8 cellular contexts compared by ENCODE assay signal in the genomic region with DNA sequence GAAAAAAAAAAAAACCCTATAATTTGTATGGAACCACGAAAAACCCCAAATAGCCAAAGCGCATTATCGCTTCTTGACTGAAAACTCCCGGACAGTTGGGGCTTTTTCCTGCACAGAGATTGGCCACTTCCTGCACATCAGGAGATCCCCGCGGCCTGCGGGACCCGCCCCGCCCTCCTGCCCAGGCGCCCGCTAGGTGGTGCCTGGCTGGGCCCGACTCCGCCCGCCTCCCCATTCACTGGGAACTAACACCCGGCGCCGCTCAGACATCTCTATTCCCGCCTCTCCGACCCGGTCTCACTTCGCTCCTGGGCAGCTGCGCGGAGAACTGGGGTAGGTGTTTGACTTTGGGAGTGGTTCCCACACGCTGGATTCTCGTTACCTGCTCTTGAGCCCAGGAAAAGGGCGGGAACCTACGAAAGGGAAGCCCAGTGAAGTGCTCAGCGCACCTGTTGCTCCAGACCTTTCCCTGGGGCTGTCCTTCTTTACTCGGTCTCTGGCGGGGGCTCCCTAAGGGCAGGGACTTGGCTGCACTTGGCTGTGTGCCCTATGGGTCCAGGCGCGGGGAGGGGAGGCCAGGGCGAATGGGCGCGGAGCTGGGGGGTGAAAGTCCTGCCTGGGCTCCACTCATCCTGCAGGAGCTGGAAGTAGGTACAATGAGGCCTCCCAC. TPM values are rescaled to one million over a fixed set of nuclear protein-coding genes. Genes with fewer than 3 reads are reported as not detected.
A peak's percentile ranks its signal among the peaks of the same experiment; 100 is the strongest.
DNase-seq lines count a peak whose midpoint lies in the region; ATAC-seq, FAIRE-seq and TF ChIP-seq lines count a peak whose summit lies in the region.

A gene with protein sequence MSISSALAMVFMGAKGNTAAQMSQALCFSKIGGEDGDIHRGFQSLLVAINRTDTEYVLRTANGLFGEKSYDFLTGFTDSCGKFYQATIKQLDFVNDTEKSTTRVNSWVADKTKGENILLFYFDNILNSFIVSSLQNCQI (plus strand): TSS at position 234 of the 670 bp plus-strand sequence. CDS start 4,155 bp downstream, outside the sequence.

- H2AFZ ChIP-seq in HepG2 (ENCODE audit: low read length), result no peak within 1 kb of the TSS

- no peak for TF ChIP-seq POLR2A in HepG2 (IDR thresholded peaks at IDR 0.05; ENCODE audit: insufficient read depth in 1 of 2, low read depth in 2 of 2, low read length in 2 of 2)

- no peak for FAIRE-seq in HepG2 (lab: Jason Lieb, UNC)
- FAIRE-seq in D721Med (lab: Jason Lieb, UNC), result no peak

- H3K9me3 Mint-ChIP-seq in IgD-negative memory B cell, result no peaks in the 10 kb centered on the region

- WGBS in HepG2 (ENCODE audit: low lambda C conversion rate), result 22% methylated on average over 17 of the region's 35 CpGs

- H3K27me3 Mint-ChIP-seq in IgD-negative memory B cell, result peaks cover 5% of the 10 kb centered on the region

- DNase-seq in T-helper 2 cell, result peak in 4 of 5 experiments; percentile 40 to 55 (median 49)
- DNase-seq in central memory CD4-positive, alpha-beta T cell, result peak; percentile 44
- DNase-seq in HepG2 (ENCODE audit: low spot score), result no peak
- DNase-seq in stimulated activated CD8-positive, alpha-beta memory T cell treated with anti-CD3 and anti-CD28 coated beads, Interleukin-15, amount 100 ng/mL, for 48 hours (ENCODE audit: low read depth in 2 of 2), result peak; percentile 63 to 70
- no peak for DNase-seq in D721Med (ENCODE audit: insufficient read length, low spot score)

- H3K4me2 ChIP-seq in HepG2 (ENCODE audit: low read depth, low read length), result peak within 1 kb of the TSS; percentile 57

- no peaks in the 10 kb centered on the region for H3K79me2 ChIP-seq in HepG2 (ENCODE audit: insufficient read depth, low read length)

- no peaks in the 10 kb centered on the region for H4K20me1 ChIP-seq in HepG2 (ENCODE audit: insufficient read depth, low read length)

- no peaks in the 10 kb centered on the region for H3K27me3 ChIP-seq in HepG2 (ENCODE audit: control insufficient read depth in 1 of 2, insufficient read depth in 2 of 2, low read length in 2 of 2)

- peak within 1 kb of the TSS in 1 of 3 donors; percentile 13 for H3K27ac Mint-ChIP-seq in IgD-negative memory B cell

- POLR2A ChIA-PET in HepG2 (lab: Yijun Ruan, JAX), result no interaction called here

- in situ Hi-C loops in HepG2 (cut with HindIII; ENCODE audit: extremely low pct_ligation_motif_present, low pct_unique_long_range_greater_than_20kb), result no loop called here

- H3K9ac ChIP-seq in HepG2 (ENCODE audit: insufficient read depth, low read depth, low read length), result no peak within 1 kb of the TSS

- BruUV-seq in HepG2 (replicated peaks; lab: Mats Ljungman, UMichigan), result no TSS peak

- no peaks in the 10 kb centered on the region for H3K4me1 ChIP-seq in HepG2 (ENCODE audit: insufficient read depth, low read length)

- TF ChIP-seq RAD21 in HepG2 (CRISPR knock-in tag; IDR thresholded peaks at IDR 0.05), result no peak

- peaks cover 18 to 20% (median 19%) of the 10 kb centered on the region in 3 donors for H3K4me1 Mint-ChIP-seq in IgD-negative memory B cell

- H3K4me3 Mint-ChIP-seq in IgD-negative memory B cell, result peak within 1 kb of the TSS; percentile 72 to 96 (median 84)

- CTCF ChIA-PET in HepG2 (lab: Yijun Ruan, JAX; ENCODE audit: low intra/inter-chr PET ratio, low total read pairs), result interaction anchor here (1.1 kb wide), 1 partner anchor 45 kb away, joined by 5 read pairs; no protein-coding TSS in a partner anchor

- TF ChIP-seq EP300 in HepG2 (IDR thresholded peaks at IDR 0.05; ENCODE audit: low read depth in 2 of 2, low read length in 2 of 2), result no peak
- no peak for TF ChIP-seq EP300 in HepG2 (CRISPR knock-in tag; IDR thresholded peaks at IDR 0.05; ENCODE audit: borderline replicate concordance)

- no peaks in the 10 kb centered on the region for H3K36me3 ChIP-seq in HepG2 (replicated peaks in 1 of 2; ENCODE audit: control insufficient read depth in 1 of 2, insufficient read depth in 2 of 2, low read length in 2 of 2)

- no peaks in the 10 kb centered on the region for H3K9me3 ChIP-seq in HepG2 (ENCODE audit: low read length)

- H3K4me3 ChIP-seq in GM08714 (ENCODE audit: low read length), result peak within 1 kb of the TSS; percentile 55
- peak within 1 kb of the TSS in 1 of 3 experiments; percentile 48; a peak in 2 of 6 replicates for H3K4me3 ChIP-seq in HepG2 (replicated peaks in 1 of 3; ENCODE audit: insufficient read depth in 1 of 3, low read depth in 2 of 3, low read length in 3 of 3)

- ATAC-seq in GM21576 (IDR thresholded peaks at IDR 0.05; ENCODE audit: unreplicated experiment) (peak; percentile 94), HepG2 (peak; percentile 100)

- TF ChIP-seq CTCF in HepG2 (CRISPR knock-in tag; IDR thresholded peaks at IDR 0.05), result peak; percentile 61
- TF ChIP-seq CTCF in D721Med (IDR thresholded peaks at IDR 0.05; ENCODE audit: insufficient read depth, missing control alignments), result no peak

- intact Hi-C loops in HepG2 (cut with micrococcal nuclease; ENCODE audit: unreplicated experiment), result loop anchor here (1.0 kb wide), 1 partner anchor 30 kb away; no protein-coding TSS in a partner anchor

- no peak within 1 kb of the TSS for H3K27ac ChIP-seq in HepG2 (ENCODE audit: extremely low read length, insufficient read depth, low read length)

- no peaks in the 10 kb centered on the region for H3K36me3 Mint-ChIP-seq in IgD-negative memory B cell

TF ChIP-seq in HepG2, 621 proteins besides CTCF, POLR2A, EP300 and RAD21 (continues in another document):
- TF ChIP-seq ZNF136 (CRISPR knock-in tag; IDR thresholded peaks at IDR 0.05; ENCODE audit: low read depth) (no peak), STAG1 (CRISPR knock-in tag; IDR thresholded peaks at IDR 0.05) (0 out of 2 replicates have a peak, but pooled peaks have one; percentile 5), JARID2 (CRISPR knock-in tag; IDR thresholded peaks at IDR 0.05; ENCODE audit: insufficient replicate concordance) (no peak), RFXAP (CRISPR knock-in tag; IDR thresholded peaks at IDR 0.05; ENCODE audit: borderline replicate concordance) (no peak), TOPORS (CRISPR knock-in tag; IDR thresholded peaks at IDR 0.05) (no peak), NFATC3 (CRISPR knock-in tag; IDR thresholded peaks at IDR 0.05) (no peak), RELA (CRISPR knock-in tag; IDR thresholded peaks at IDR 0.05) (no peak), ZBTB1 (CRISPR knock-in tag; IDR thresholded peaks at IDR 0.05; ENCODE audit: borderline replicate concordance) (no peak), TEAD3 (CRISPR knock-in tag; optimal IDR thresholded peaks at IDR 0.05; ENCODE audit: borderline replicate concordance) (no peak)
- TF ChIP-seq, protein P1, sequence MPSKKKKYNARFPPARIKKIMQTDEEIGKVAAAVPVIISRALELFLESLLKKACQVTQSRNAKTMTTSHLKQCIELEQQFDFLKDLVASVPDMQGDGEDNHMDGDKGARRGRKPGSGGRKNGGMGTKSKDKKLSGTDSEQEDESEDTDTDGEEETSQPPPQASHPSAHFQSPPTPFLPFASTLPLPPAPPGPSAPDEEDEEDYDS (CRISPR knock-in tag; IDR thresholded peaks at IDR 0.05), result no peak
- TF ChIP-seq, protein P2, sequence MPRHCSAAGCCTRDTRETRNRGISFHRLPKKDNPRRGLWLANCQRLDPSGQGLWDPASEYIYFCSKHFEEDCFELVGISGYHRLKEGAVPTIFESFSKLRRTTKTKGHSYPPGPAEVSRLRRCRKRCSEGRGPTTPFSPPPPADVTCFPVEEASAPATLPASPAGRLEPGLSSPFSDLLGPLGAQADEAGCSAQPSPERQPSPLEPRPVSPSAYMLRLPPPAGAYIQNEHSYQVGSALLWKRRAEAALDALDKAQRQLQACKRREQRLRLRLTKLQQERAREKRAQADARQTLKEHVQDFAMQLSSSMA (CRISPR knock-in tag; IDR thresholded peaks at IDR 0.05), result no peak

RNA-seq across cellular contexts. Expression of the gene that starts here (rescaled TPM):
- not detected for polyA plus RNA-seq in IgD-negative memory B cell
- not detected in 2 replicates for total RNA-seq in HepG2 (2016; rRNA removed; fragmentation: Illumina TruSeq; extraction: Trizol)
- not detected in 2 replicates for total RNA-seq in HepG2 (2016; cell fraction: cytosol; rRNA removed; fragmentation: Illumina TruSeq; extraction: Trizol; ENCODE audit: low read depth)
- total RNA-seq in HepG2 (2016; cell fraction: insoluble cytoplasmic fraction; rRNA removed; fragmentation: Illumina TruSeq; extraction: Trizol), result not detected in 2 replicates
- not detected in 2 replicates for total RNA-seq in HepG2 (2016; cell fraction: membrane; rRNA removed; fragmentation: Illumina TruSeq; extraction: Trizol)
- total RNA-seq in HepG2 (2016; cell fraction: nucleus; rRNA removed; fragmentation: Illumina TruSeq; extraction: Trizol), result not detected in 2 replicates
- not detected in 2 replicates for polyA plus RNA-seq in HepG2 (2011; rRNA removed)
- polyA plus RNA-seq in HepG2 (2011; cell fraction: cytosol; rRNA removed), result not detected in 2 replicates
- polyA plus RNA-seq in HepG2 (2011; cell fraction: nucleus; rRNA removed), result not detected in 2 replicates
- not detected in 2 replicates for polyA plus RNA-seq in HepG2 (2012)
- not detected in 2 replicates for polyA plus RNA-seq in HepG2 (2016; cell fraction: cytosol; fragmentation: Illumina TruSeq; extraction: Trizol; ENCODE audit: low read depth)
- not detected in 2 replicates for polyA plus RNA-seq in HepG2 (2016; cell fraction: insoluble cytoplasmic fraction; fragmentation: Illumina TruSeq; extraction: Trizol; ENCODE audit: low read depth)
- not detected in 2 replicates for polyA plus RNA-seq in HepG2 (2016; cell fraction: membrane; fragmentation: Illumina TruSeq; extraction: Trizol; ENCODE audit: low read depth)
- not detected in 2 replicates for polyA plus RNA-seq in HepG2 (2016; cell fraction: nucleus; fragmentation: Illumina TruSeq; extraction: Trizol; ENCODE audit: insufficient read depth, low read depth)
- not detected in 2 replicates for polyA minus RNA-seq in HepG2 (2011; rRNA and poly(A)+ RNA removed; ENCODE audit: low replicate concordance)
- not detected in 2 replicates for polyA minus RNA-seq in HepG2 (2011; cell fraction: cytosol; rRNA and poly(A)+ RNA removed)
- not detected in 2 replicates for polyA minus RNA-seq in HepG2 (2011; cell fraction: nucleus; rRNA and poly(A)+ RNA removed)

Comparison
In these comparisons a context has a peak if more than half of its experiments do, and no peak if none do; other contexts are left out.
1. Peak in ATAC-seq and H3K4me2 ChIP-seq in HepG2; RNA of the gene not detected or under 1 TPM.
2. DNase-seq: peak in T-helper 2 cell (4 of 5), central memory CD4-positive, alpha-beta T cell (single experiment) and stimulated activated CD8-positive, alpha-beta memory T cell treated with anti-CD3 and anti-CD28 coated beads, Interleukin-15, amount 100 ng/mL, for 48 hours (2 of 2); none in HepG2 (single experiment) and D721Med (single experiment).